Comparison of ENCODE assay signal across 25 cellular contexts in genomic region chr6:131747821-131748353, GRCh38. TPM values are rescaled to one million over a fixed set of nuclear protein-coding genes. Genes with fewer than 3 reads are reported as not detected.
"Had no signal": no experiment of that assay in that cellular context is flagged by ENCODE, and none has a peak within 500 bp of the region (broad histone marks: within the 10 kb centered on the region; RNA-seq: fewer than 3 reads in every experiment).

No MANE protein-coding gene starts in this region.

- FAIRE-seq: endometrium had no signal

- H3K36me3 Mint-ChIP-seq: natural killer cell treated with Interleukin-12 subunit alpha and Interleukin-12 subunit beta and Interleukin-15 and Interleukin-18, amount 100 ng/mL, for 72 hours had no signal

- H3K9me3 ChIP-seq: sigmoid colon, uterus had no signal

- H3K36me3 ChIP-seq: sigmoid colon, uterus had no signal

- H3K4me3 Mint-ChIP-seq: activated CD4-positive, alpha-beta memory T cell treated with anti-CD3 and anti-CD28 coated beads, Interleukin-2, amount 10 ng/mL, durations not matched to agents 7 days and 5 days; activated CD4-positive, alpha-beta T cell treated with anti-CD3 and anti-CD28 coated beads, Interleukin-2, amount 10 ng/mL, durations not matched to agents 24 days and 14 days; activated naive CD8-positive, alpha-beta T cell treated with anti-CD3 and anti-CD28 coated beads, Interleukin-2, amount 50 U/mL, for 24 hours; activated T-cell treated with anti-CD3 and anti-CD28 coated beads, Interleukin-2, amount 50 U/mL, for 72 hours; natural killer cell treated with Interleukin-12 subunit alpha and Interleukin-12 subunit beta and Interleukin-15 and Interleukin-18, amount 100 ng/mL, for 72 hours; stimulated activated naive B cell treated with anti-CD40 and anti-IgM and Interleukin-4, amounts not matched to agents 10 μg/mL and 1 μg/mL and 100 μg/mL, for 72 hours had no signal

- H3K27ac ChIP-seq: foreskin keratinocyte, sigmoid colon had no signal

- ATAC-seq: activated CD4-positive, CD25-positive, alpha-beta regulatory T cell treated with anti-CD3 and anti-CD28 coated beads, Interleukin-2, amount 50 U/mL, for 24 hours; activated naive CD8-positive, alpha-beta T cell treated with anti-CD3 and anti-CD28 coated beads, Interleukin-2, amount 50 U/mL, for 24 hours; activated T-cell treated with anti-CD3 and anti-CD28 coated beads, Interleukin-2, amount 50 U/mL, for 72 hours; foreskin keratinocyte; left ventricle myocardium superior; natural killer cell treated with Interleukin-12 subunit alpha and Interleukin-12 subunit beta and Interleukin-15 and Interleukin-18, amount 100 ng/mL, for 72 hours; stimulated activated naive B cell treated with anti-CD40 and anti-IgM and Interleukin-4, amounts not matched to agents 10 μg/mL and 1 μg/mL and 100 μg/mL, for 72 hours had no signal

- DNase-seq: activated CD4-positive, alpha-beta memory T cell treated with anti-CD3 and anti-CD28 coated beads, Interleukin-2, amount 10 ng/mL, durations not matched to agents 7 days and 5 days; activated CD4-positive, alpha-beta T cell treated with anti-CD3 and anti-CD28 coated beads, Interleukin-2, amount 10 ng/mL, durations not matched to agents 24 days and 14 days; activated gamma-delta T cell; activated naive CD4-positive, alpha-beta T cell treated with anti-CD3 and anti-CD28 coated beads, Interleukin-2, amount 50 U/mL, for 16 hours; activated naive CD8-positive, alpha-beta T cell treated with anti-CD3 and anti-CD28 coated beads, Interleukin-2, amount 50 U/mL, for 24 hours; activated T-cell treated with anti-CD3 and anti-CD28 coated beads, Interleukin-2, amount 50 U/mL, for 72 hours; hippocampal formation; kidney glomerular epithelial cell; left ventricle myocardium superior; mammary epithelial cell; sigmoid colon; stimulated activated CD4-positive, alpha-beta T cell treated with anti-CD3 and anti-CD28 coated beads, Interleukin-2, amount 100 ng/mL, for 48 hours; stimulated activated CD8-positive, alpha-beta memory T cell treated with anti-CD3 and anti-CD28 coated beads, Interleukin-4, amount 100 ng/mL, for 48 hours; stimulated activated naive B cell treated with anti-CD40 and anti-IgM and Interleukin-4, amounts not matched to agents 10 μg/mL and 1 μg/mL and 100 μg/mL, for 72 hours; trophoblast cell had no signal

- H3K27me3 Mint-ChIP-seq: activated CD4-positive, alpha-beta memory T cell treated with anti-CD3 and anti-CD28 coated beads, Interleukin-2, amount 10 ng/mL, durations not matched to agents 7 days and 5 days had no signal

- H3K4me1 Mint-ChIP-seq: activated CD4-positive, alpha-beta memory T cell treated with anti-CD3 and anti-CD28 coated beads, Interleukin-2, amount 10 ng/mL, durations not matched to agents 7 days and 5 days; activated CD4-positive, alpha-beta T cell treated with anti-CD3 and anti-CD28 coated beads, Interleukin-2, amount 10 ng/mL, durations not matched to agents 24 days and 14 days; activated naive CD8-positive, alpha-beta T cell treated with anti-CD3 and anti-CD28 coated beads, Interleukin-2, amount 50 U/mL, for 24 hours; stimulated activated naive B cell treated with anti-CD40 and anti-IgM and Interleukin-4, amounts not matched to agents 10 μg/mL and 1 μg/mL and 100 μg/mL, for 72 hours had no signal

- H3K4me1 ChIP-seq: foreskin keratinocyte, sigmoid colon had no signal

- H3K27ac Mint-ChIP-seq: activated CD4-positive, alpha-beta memory T cell treated with anti-CD3 and anti-CD28 coated beads, Interleukin-2, amount 10 ng/mL, durations not matched to agents 7 days and 5 days; activated CD4-positive, alpha-beta T cell treated with anti-CD3 and anti-CD28 coated beads, Interleukin-2, amount 10 ng/mL, durations not matched to agents 24 days and 14 days; activated naive CD8-positive, alpha-beta T cell treated with anti-CD3 and anti-CD28 coated beads, Interleukin-2, amount 50 U/mL, for 24 hours; activated T-cell treated with anti-CD3 and anti-CD28 coated beads, Interleukin-2, amount 50 U/mL, for 72 hours; natural killer cell treated with Interleukin-12 subunit alpha and Interleukin-12 subunit beta and Interleukin-15 and Interleukin-18, amount 100 ng/mL, for 72 hours; stimulated activated naive B cell treated with anti-CD40 and anti-IgM and Interleukin-4, amounts not matched to agents 10 μg/mL and 1 μg/mL and 100 μg/mL, for 72 hours had no signal

- H3K9me3 Mint-ChIP-seq: activated CD4-positive, alpha-beta memory T cell treated with anti-CD3 and anti-CD28 coated beads, Interleukin-2, amount 10 ng/mL, durations not matched to agents 7 days and 5 days; activated CD4-positive, alpha-beta T cell treated with anti-CD3 and anti-CD28 coated beads, Interleukin-2, amount 10 ng/mL, durations not matched to agents 24 days and 14 days; activated naive CD8-positive, alpha-beta T cell treated with anti-CD3 and anti-CD28 coated beads, Interleukin-2, amount 50 U/mL, for 24 hours; activated T-cell treated with anti-CD3 and anti-CD28 coated beads, Interleukin-2, amount 50 U/mL, for 72 hours; natural killer cell treated with Interleukin-12 subunit alpha and Interleukin-12 subunit beta and Interleukin-15 and Interleukin-18, amount 100 ng/mL, for 72 hours; stimulated activated naive B cell treated with anti-CD40 and anti-IgM and Interleukin-4, amounts not matched to agents 10 μg/mL and 1 μg/mL and 100 μg/mL, for 72 hours had no signal

- H3K27me3 ChIP-seq: foreskin keratinocyte, sigmoid colon, uterus had no signal

- H3K4me3 ChIP-seq: sigmoid colon, uterus had no signal

RNA-seq across cellular contexts. Expression of gene CTAGE9, which starts 37.1 kb away (rescaled TPM):
- total RNA-seq: activated CD4-positive, alpha-beta memory T cell treated with anti-CD3 and anti-CD28 coated beads, Interleukin-2, amount 10 ng/mL, durations not matched to agents 7 days and 5 days; activated CD4-positive, alpha-beta T cell treated with anti-CD3 and anti-CD28 coated beads, Interleukin-2, amount 10 ng/mL, durations not matched to agents 24 days and 14 days; activated T-cell treated with anti-CD3 and anti-CD28 coated beads, Interleukin-2, amount 50 U/mL, for 72 hours; chondrocyte; epithelial cell of proximal tubule; foreskin keratinocyte; glomerular endothelial cell; left ventricle myocardium superior; mammary epithelial cell; natural killer cell treated with Interleukin-12 subunit alpha and Interleukin-12 subunit beta and Interleukin-15 and Interleukin-18, amount 100 ng/mL, for 72 hours; sigmoid colon; T-helper 2 cell treated with Interferon-gamma antibody and Interleukin-4, amounts not matched to agents 100 ng/mL and 5 ng/mL, for 36 hours; temporal lobe; uterus had no signal
- polyA plus RNA-seq: foreskin keratinocyte, mammary epithelial cell, sigmoid colon had no signal

RNA-seq across cellular contexts. Expression of gene OR2A4, which starts 46.7 kb away (rescaled TPM):
- total RNA-seq: activated CD4-positive, alpha-beta memory T cell treated with anti-CD3 and anti-CD28 coated beads, Interleukin-2, amount 10 ng/mL, durations not matched to agents 7 days and 5 days; activated CD4-positive, alpha-beta T cell treated with anti-CD3 and anti-CD28 coated beads, Interleukin-2, amount 10 ng/mL, durations not matched to agents 24 days and 14 days; activated T-cell treated with anti-CD3 and anti-CD28 coated beads, Interleukin-2, amount 50 U/mL, for 72 hours; chondrocyte; epithelial cell of proximal tubule; foreskin keratinocyte; glomerular endothelial cell; left ventricle myocardium superior; mammary epithelial cell; T-helper 2 cell treated with Interferon-gamma antibody and Interleukin-4, amounts not matched to agents 100 ng/mL and 5 ng/mL, for 36 hours; temporal lobe; uterus had no signal
- polyA plus RNA-seq: mammary epithelial cell, sigmoid colon had no signal
